In the genomic region with DNA sequence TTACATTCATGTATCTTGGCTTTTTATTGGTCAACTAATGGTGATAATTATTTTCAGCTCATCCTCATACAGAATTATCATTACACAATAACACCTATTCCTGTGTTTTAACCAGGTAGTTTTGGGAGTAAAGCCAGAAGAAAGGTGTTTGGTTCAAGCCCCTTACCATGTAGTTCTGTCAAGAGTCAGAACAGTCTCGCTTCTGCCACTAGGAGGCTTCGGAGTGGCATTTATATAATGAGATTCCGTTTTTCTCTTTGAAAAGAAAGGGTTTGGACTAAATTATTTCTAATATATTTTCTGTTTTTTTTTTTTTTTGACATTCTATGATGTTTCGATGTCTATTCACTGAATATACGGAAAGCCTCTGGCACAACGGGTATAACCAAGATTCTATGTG, we compare ENCODE assay signal across 1 cellular context.
TF ChIP-seq lines count a peak whose summit lies in the region.

No MANE protein-coding gene starts in this region.

TF ChIP-seq in GM23338, 12 proteins besides CTCF, POLR2A, EP300 and RAD21:
- TF ChIP-seq, protein P1, sequence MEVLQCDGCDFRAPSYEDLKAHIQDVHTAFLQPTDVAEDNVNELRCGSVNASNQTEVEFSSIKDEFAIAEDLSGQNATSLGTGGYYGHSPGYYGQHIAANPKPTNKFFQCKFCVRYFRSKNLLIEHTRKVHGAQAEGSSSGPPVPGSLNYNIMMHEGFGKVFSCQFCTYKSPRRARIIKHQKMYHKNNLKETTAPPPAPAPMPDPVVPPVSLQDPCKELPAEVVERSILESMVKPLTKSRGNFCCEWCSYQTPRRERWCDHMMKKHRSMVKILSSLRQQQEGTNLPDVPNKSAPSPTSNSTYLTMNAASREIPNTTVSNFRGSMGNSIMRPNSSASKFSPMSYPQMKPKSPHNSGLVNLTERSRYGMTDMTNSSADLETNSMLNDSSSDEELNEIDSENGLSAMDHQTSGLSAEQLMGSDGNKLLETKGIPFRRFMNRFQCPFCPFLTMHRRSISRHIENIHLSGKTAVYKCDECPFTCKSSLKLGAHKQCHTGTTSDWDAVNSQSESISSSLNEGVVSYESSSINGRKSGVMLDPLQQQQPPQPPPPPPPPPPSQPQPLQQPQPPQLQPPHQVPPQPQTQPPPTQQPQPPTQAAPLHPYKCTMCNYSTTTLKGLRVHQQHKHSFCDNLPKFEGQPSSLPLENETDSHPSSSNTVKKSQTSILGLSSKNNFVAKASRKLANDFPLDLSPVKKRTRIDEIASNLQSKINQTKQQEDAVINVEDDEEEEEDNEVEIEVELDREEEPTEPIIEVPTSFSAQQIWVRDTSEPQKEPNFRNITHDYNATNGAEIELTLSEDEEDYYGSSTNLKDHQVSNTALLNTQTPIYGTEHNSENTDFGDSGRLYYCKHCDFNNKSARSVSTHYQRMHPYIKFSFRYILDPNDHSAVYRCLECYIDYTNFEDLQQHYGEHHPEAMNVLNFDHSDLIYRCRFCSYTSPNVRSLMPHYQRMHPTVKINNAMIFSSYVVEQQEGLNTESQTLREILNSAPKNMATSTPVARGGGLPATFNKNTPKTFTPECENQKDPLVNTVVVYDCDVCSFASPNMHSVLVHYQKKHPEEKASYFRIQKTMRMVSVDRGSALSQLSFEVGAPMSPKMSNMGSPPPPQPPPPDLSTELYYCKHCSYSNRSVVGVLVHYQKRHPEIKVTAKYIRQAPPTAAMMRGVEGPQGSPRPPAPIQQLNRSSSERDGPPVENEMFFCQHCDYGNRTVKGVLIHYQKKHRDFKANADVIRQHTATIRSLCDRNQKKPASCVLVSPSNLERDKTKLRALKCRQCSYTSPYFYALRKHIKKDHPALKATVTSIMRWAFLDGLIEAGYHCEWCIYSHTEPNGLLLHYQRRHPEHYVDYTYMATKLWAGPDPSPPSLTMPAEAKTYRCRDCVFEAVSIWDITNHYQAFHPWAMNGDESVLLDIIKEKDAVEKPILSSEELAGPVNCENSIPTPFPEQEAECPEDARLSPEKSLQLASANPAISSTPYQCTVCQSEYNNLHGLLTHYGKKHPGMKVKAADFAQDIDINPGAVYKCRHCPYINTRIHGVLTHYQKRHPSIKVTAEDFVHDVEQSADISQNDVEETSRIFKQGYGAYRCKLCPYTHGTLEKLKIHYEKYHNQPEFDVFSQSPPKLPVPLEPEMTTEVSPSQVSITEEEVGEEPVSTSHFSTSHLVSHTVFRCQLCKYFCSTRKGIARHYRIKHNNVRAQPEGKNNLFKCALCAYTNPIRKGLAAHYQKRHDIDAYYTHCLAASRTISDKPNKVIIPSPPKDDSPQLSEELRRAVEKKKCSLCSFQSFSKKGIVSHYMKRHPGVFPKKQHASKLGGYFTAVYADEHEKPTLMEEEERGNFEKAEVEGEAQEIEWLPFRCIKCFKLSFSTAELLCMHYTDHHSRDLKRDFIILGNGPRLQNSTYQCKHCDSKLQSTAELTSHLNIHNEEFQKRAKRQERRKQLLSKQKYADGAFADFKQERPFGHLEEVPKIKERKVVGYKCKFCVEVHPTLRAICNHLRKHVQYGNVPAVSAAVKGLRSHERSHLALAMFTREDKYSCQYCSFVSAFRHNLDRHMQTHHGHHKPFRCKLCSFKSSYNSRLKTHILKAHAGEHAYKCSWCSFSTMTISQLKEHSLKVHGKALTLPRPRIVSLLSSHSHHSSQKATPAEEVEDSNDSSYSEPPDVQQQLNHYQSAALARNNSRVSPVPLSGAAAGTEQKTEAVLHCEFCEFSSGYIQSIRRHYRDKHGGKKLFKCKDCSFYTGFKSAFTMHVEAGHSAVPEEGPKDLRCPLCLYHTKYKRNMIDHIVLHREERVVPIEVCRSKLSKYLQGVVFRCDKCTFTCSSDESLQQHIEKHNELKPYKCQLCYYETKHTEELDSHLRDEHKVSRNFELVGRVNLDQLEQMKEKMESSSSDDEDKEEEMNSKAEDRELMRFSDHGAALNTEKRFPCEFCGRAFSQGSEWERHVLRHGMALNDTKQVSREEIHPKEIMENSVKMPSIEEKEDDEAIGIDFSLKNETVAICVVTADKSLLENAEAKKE (CRISPR knock-in tag; IDR thresholded peaks at IDR 0.05): no peak
- TF ChIP-seq ZNF114 (CRISPR knock-in tag; IDR thresholded peaks at IDR 0.05) (no peak), POLR2AphosphoS5 (IDR thresholded peaks at IDR 0.05; ENCODE audit: low read depth) (no peak), CREB1 (CRISPR knock-in tag; IDR thresholded peaks at IDR 0.05; ENCODE audit: low read depth) (no peak), EZH2phosphoT487 (IDR thresholded peaks at IDR 0.05; ENCODE audit: unreplicated experiment) (no peak), NANOG (IDR thresholded peaks at IDR 0.05; ENCODE audit: borderline replicate concordance) (no peak), EZH2 (IDR thresholded peaks at IDR 0.05; ENCODE audit: low read depth, unreplicated experiment) (no peak), JUNB (IDR thresholded peaks at IDR 0.05; ENCODE audit: unreplicated experiment) (no peak), ZNF331 (CRISPR knock-in tag; IDR thresholded peaks at IDR 0.05; ENCODE audit: low read depth) (no peak), STAT1 (IDR thresholded peaks at IDR 0.05; ENCODE audit: unreplicated experiment) (no peak)
- TF ChIP-seq, protein P2, sequence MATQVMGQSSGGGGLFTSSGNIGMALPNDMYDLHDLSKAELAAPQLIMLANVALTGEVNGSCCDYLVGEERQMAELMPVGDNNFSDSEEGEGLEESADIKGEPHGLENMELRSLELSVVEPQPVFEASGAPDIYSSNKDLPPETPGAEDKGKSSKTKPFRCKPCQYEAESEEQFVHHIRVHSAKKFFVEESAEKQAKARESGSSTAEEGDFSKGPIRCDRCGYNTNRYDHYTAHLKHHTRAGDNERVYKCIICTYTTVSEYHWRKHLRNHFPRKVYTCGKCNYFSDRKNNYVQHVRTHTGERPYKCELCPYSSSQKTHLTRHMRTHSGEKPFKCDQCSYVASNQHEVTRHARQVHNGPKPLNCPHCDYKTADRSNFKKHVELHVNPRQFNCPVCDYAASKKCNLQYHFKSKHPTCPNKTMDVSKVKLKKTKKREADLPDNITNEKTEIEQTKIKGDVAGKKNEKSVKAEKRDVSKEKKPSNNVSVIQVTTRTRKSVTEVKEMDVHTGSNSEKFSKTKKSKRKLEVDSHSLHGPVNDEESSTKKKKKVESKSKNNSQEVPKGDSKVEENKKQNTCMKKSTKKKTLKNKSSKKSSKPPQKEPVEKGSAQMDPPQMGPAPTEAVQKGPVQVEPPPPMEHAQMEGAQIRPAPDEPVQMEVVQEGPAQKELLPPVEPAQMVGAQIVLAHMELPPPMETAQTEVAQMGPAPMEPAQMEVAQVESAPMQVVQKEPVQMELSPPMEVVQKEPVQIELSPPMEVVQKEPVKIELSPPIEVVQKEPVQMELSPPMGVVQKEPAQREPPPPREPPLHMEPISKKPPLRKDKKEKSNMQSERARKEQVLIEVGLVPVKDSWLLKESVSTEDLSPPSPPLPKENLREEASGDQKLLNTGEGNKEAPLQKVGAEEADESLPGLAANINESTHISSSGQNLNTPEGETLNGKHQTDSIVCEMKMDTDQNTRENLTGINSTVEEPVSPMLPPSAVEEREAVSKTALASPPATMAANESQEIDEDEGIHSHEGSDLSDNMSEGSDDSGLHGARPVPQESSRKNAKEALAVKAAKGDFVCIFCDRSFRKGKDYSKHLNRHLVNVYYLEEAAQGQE (IDR thresholded peaks at IDR 0.05; ENCODE audit: unreplicated experiment): no peak
- TF ChIP-seq, protein P3, sequence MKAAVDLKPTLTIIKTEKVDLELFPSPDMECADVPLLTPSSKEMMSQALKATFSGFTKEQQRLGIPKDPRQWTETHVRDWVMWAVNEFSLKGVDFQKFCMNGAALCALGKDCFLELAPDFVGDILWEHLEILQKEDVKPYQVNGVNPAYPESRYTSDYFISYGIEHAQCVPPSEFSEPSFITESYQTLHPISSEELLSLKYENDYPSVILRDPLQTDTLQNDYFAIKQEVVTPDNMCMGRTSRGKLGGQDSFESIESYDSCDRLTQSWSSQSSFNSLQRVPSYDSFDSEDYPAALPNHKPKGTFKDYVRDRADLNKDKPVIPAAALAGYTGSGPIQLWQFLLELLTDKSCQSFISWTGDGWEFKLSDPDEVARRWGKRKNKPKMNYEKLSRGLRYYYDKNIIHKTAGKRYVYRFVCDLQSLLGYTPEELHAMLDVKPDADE (IDR thresholded peaks at IDR 0.05): no peak
